Comparison of ENCODE assay signal across 9 cellular contexts in genomic region chr12:14664434-14665023, GRCh38. TPM values are rescaled to one million over a fixed set of nuclear protein-coding genes. Genes with fewer than 3 reads are reported as not detected.
A peak's percentile ranks its signal among the peaks of the same experiment; 100 is the strongest.
DNase-seq lines count a peak whose midpoint lies in the region; ATAC-seq and TF ChIP-seq lines count a peak whose summit lies in the region.
"Had no signal": no experiment of that assay in that cellular context is flagged by ENCODE, and none has a peak within 500 bp of the region (broad histone marks: within the 10 kb centered on the region; RNA-seq: fewer than 3 reads in every experiment).

No MANE protein-coding gene starts in this region.

- DNase-seq in Caki2 (ENCODE audit: low read depth) (peak; percentile 35), NCI-H226 (peak; percentile 30), left ventricle myocardium inferior (no peak), posterior vena cava (ENCODE audit: low spot score) (no peak)
- peak; percentile 64 for DNase-seq in activated CD8-positive, alpha-beta T cell treated with anti-CD3 and anti-CD28 coated beads, Interleukin-2, amount 10 ng/mL, durations not matched to agents 7 days and 5 days
- DNase-seq in stimulated activated CD8-positive, alpha-beta memory T cell treated with anti-CD3 and anti-CD28 coated beads, Interleukin-15, amount 100 ng/mL, for 1 hour (ENCODE audit: low read depth): peak; percentile 5
- no peak for DNase-seq in T-helper 2 cell treated with Interferon-gamma antibody and Interleukin-4, amounts not matched to agents 5 μg/mL and 100 μg/mL, for 36 hours (ENCODE audit: low spot score)

- peak; percentile 83 for ATAC-seq in GM19351 (IDR thresholded peaks at IDR 0.05; ENCODE audit: unreplicated experiment)
- peak; percentile 47 for ATAC-seq in activated CD8-positive, alpha-beta T cell treated with anti-CD3 and anti-CD28 coated beads, Interleukin-2, amount 10 ng/mL, durations not matched to agents 7 days and 5 days

- no peaks in the 10 kb centered on the region for H3K9me3 Mint-ChIP-seq in activated CD8-positive, alpha-beta T cell treated with anti-CD3 and anti-CD28 coated beads, Interleukin-2, amount 10 ng/mL, durations not matched to agents 7 days and 5 days (ENCODE audit: insufficient read depth)
- H3K9me3 Mint-ChIP-seq in T-helper 2 cell treated with Interferon-gamma antibody and Interleukin-4, amounts not matched to agents 5 μg/mL and 100 μg/mL, for 36 hours: no peaks in the 10 kb centered on the region
- H3K9me3 Mint-ChIP-seq: T-helper 1 cell treated with Interleukin-12 subunit alpha and Interleukin-12 subunit beta and Interleukin-4 antibody, amounts not matched to agents 30 μg/mL and 1 μg/mL, for 36 hours had no signal

- H3K27ac Mint-ChIP-seq in activated CD8-positive, alpha-beta T cell treated with anti-CD3 and anti-CD28 coated beads, Interleukin-2, amount 10 ng/mL, durations not matched to agents 7 days and 5 days: no peak overlapping the region
- H3K27ac Mint-ChIP-seq in T-helper 2 cell treated with Interferon-gamma antibody and Interleukin-4, amounts not matched to agents 5 μg/mL and 100 μg/mL, for 36 hours: no peak overlapping the region
- H3K27ac Mint-ChIP-seq: T-helper 1 cell treated with Interleukin-12 subunit alpha and Interleukin-12 subunit beta and Interleukin-4 antibody, amounts not matched to agents 30 μg/mL and 1 μg/mL, for 36 hours had no signal

- in situ Hi-C loops in Caki2 (cut with HindIII; ENCODE audit: low pct_unique_long_range_greater_than_20kb, low sequenced_read_pairs): no loop called here

- H3K9me3 ChIP-seq in left ventricle myocardium inferior (replicated peaks): no peaks in the 10 kb centered on the region

- H3K4me1 Mint-ChIP-seq in activated CD8-positive, alpha-beta T cell treated with anti-CD3 and anti-CD28 coated beads, Interleukin-2, amount 10 ng/mL, durations not matched to agents 7 days and 5 days (ENCODE audit: low read depth): peaks cover 9% of the 10 kb centered on the region
- peaks cover 12% of the 10 kb centered on the region for H3K4me1 Mint-ChIP-seq in T-helper 2 cell treated with Interferon-gamma antibody and Interleukin-4, amounts not matched to agents 5 μg/mL and 100 μg/mL, for 36 hours (ENCODE audit: low read depth)

- no peak overlapping the region for H3K27ac ChIP-seq in left ventricle myocardium inferior (replicated peaks)

- peaks cover 5% of the 10 kb centered on the region for H3K27me3 Mint-ChIP-seq in activated CD8-positive, alpha-beta T cell treated with anti-CD3 and anti-CD28 coated beads, Interleukin-2, amount 10 ng/mL, durations not matched to agents 7 days and 5 days (ENCODE audit: low read depth)
- H3K27me3 Mint-ChIP-seq in T-helper 2 cell treated with Interferon-gamma antibody and Interleukin-4, amounts not matched to agents 5 μg/mL and 100 μg/mL, for 36 hours (ENCODE audit: low read depth): peaks cover 13% of the 10 kb centered on the region

- H3K27me3 ChIP-seq in left ventricle myocardium inferior (ENCODE audit: low read depth): no peaks in the 10 kb centered on the region

- peak; percentile 73 for TF ChIP-seq CTCF in left ventricle myocardium inferior (IDR thresholded peaks at IDR 0.05; ENCODE audit: borderline replicate concordance)

- POLR2A ChIA-PET in activated CD8-positive, alpha-beta T cell treated with anti-CD3 and anti-CD28 coated beads, Interleukin-2, amount 10 ng/mL, durations not matched to agents 7 days and 5 days (lab: Charles Lee): no interaction called here

- CTCF ChIA-PET in activated CD8-positive, alpha-beta T cell treated with anti-CD3 and anti-CD28 coated beads, Interleukin-2, amount 10 ng/mL, durations not matched to agents 7 days and 5 days (lab: Charles Lee): interaction anchor here (0.9 to 8.2 kb wide), 6 partner anchors 12 to 427 kb away, joined by 3 to 52 read pairs (median 4); no protein-coding TSS in a partner anchor

- no peaks in the 10 kb centered on the region for H3K36me3 Mint-ChIP-seq in activated CD8-positive, alpha-beta T cell treated with anti-CD3 and anti-CD28 coated beads, Interleukin-2, amount 10 ng/mL, durations not matched to agents 7 days and 5 days (ENCODE audit: low read depth)
- no peaks in the 10 kb centered on the region for H3K36me3 Mint-ChIP-seq in T-helper 2 cell treated with Interferon-gamma antibody and Interleukin-4, amounts not matched to agents 5 μg/mL and 100 μg/mL, for 36 hours (ENCODE audit: low read depth)

- H3K4me1 ChIP-seq in left ventricle myocardium inferior: peaks cover 5% of the 10 kb centered on the region

- no peak overlapping the region for H3K4me3 Mint-ChIP-seq in activated CD8-positive, alpha-beta T cell treated with anti-CD3 and anti-CD28 coated beads, Interleukin-2, amount 10 ng/mL, durations not matched to agents 7 days and 5 days
- H3K4me3 Mint-ChIP-seq in T-helper 2 cell treated with Interferon-gamma antibody and Interleukin-4, amounts not matched to agents 5 μg/mL and 100 μg/mL, for 36 hours: no peak overlapping the region
- H3K4me3 Mint-ChIP-seq: T-helper 1 cell treated with Interleukin-12 subunit alpha and Interleukin-12 subunit beta and Interleukin-4 antibody, amounts not matched to agents 30 μg/mL and 1 μg/mL, for 36 hours had no signal

- H3K36me3 ChIP-seq in left ventricle myocardium inferior: no peaks in the 10 kb centered on the region

- no peak overlapping the region for H3K4me3 ChIP-seq in left ventricle myocardium inferior

- intact Hi-C loops in left ventricle myocardium inferior (cut with micrococcal nuclease) (no loop called here), posterior vena cava (cut with DNase I) (loop anchor here (1.0 kb wide), 2 partner anchors 8 to 34 kb away; no protein-coding TSS in a partner anchor)

RNA-seq across cellular contexts. Expression of gene GUCY2C, which starts 31.9 kb away (rescaled TPM):
- total RNA-seq in Caki2 (2014; rRNA removed; shearing (Covaris generic); ENCODE audit: low replicate concordance): not detected in 2 replicates
- not detected for total RNA-seq in activated CD8-positive, alpha-beta T cell treated with anti-CD3 and anti-CD28 coated beads, Interleukin-2, amount 10 ng/mL, durations not matched to agents 7 days and 5 days
- total RNA-seq in left ventricle myocardium inferior (0.11 TPM), posterior vena cava (under 1 TPM in 1 of 2 donors, not detected in 1; 0.10 TPM)

Comparison
In these comparisons a context has a peak if more than half of its experiments do, and no peak if none do; other contexts are left out.
1. DNase-seq: peak in Caki2 (single experiment), NCI-H226 (single experiment), activated CD8-positive, alpha-beta T cell treated with anti-CD3 and anti-CD28 coated beads, Interleukin-2, amount 10 ng/mL, durations not matched to agents 7 days and 5 days (single experiment) and stimulated activated CD8-positive, alpha-beta memory T cell treated with anti-CD3 and anti-CD28 coated beads, Interleukin-15, amount 100 ng/mL, for 1 hour (single experiment); none in left ventricle myocardium inferior (single experiment), posterior vena cava (single experiment) and T-helper 2 cell treated with Interferon-gamma antibody and Interleukin-4, amounts not matched to agents 5 μg/mL and 100 μg/mL, for 36 hours (single experiment).